Comparison of ENCODE assay signal across 9 cellular contexts in the genomic region with DNA sequence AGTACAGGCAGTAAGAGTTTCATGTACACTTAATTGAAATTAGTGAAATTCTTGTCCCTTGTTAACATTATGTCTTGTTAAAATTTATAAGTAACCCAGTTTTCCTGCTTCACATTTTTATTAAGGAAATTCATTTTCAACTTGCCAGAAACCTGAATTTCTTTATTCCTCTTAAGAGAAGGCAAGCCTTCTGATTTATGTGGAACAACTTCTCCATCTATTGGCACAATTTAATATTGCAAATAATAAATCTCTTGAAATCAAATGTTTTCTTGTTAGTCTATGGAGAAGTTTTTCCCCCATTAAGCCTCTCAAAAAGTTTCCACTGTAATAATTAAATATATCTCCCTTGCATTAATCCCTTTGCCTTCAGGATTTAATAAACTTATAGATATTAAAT. TPM values are rescaled to one million over a fixed set of nuclear protein-coding genes. Genes with fewer than 3 reads are reported as not detected.
A peak's percentile ranks its signal among the peaks of the same experiment; 100 is the strongest.
DNase-seq lines count a peak whose midpoint lies in the region; ATAC-seq and TF ChIP-seq lines count a peak whose summit lies in the region.
"Had no signal": no experiment of that assay in that cellular context is flagged by ENCODE, and none has a peak within 500 bp of the region (broad histone marks: within the 10 kb centered on the region; RNA-seq: fewer than 3 reads in every experiment).

No MANE protein-coding gene starts in this region.

- H3F3A ChIP-seq in OCI-LY1 (ENCODE audit: insufficient read depth, low read length) = no peaks in the 10 kb centered on the region

- ATAC-seq in HG03280 (IDR thresholded peaks at IDR 0.05; ENCODE audit: unreplicated experiment) = no peak

- TF ChIP-seq POLR2A in thyroid gland (IDR thresholded peaks at IDR 0.05) = no peak

- no peaks in the 10 kb centered on the region for H3K9me2 ChIP-seq in OCI-LY1 (ENCODE audit: low read depth, low read length)

- no peak overlapping the region for H3K9ac ChIP-seq in OCI-LY1 (ENCODE audit: low read length)

- intact Hi-C loops in thyroid gland (cut with DNase I) = no loop called here

- H3K27me3 ChIP-seq in OCI-LY1 (ENCODE audit: insufficient read depth, low read length) = no peaks in the 10 kb centered on the region
- H3K27me3 ChIP-seq in thyroid gland = no peaks in the 10 kb centered on the region

- H2AFZ ChIP-seq in OCI-LY1 (ENCODE audit: low read length) = no peak overlapping the region

- H3K9me3 ChIP-seq in OCI-LY1 (ENCODE audit: low read length) = no peaks in the 10 kb centered on the region
- H3K9me3 ChIP-seq in thyroid gland = no peaks in the 10 kb centered on the region

- H3K79me2 ChIP-seq in OCI-LY1 (ENCODE audit: insufficient read depth, low read length) = no peaks in the 10 kb centered on the region

- no peaks in the 10 kb centered on the region for H3K4me1 ChIP-seq in OCI-LY1 (ENCODE audit: insufficient read depth, low read length, severe bottlenecking)
- H3K4me1 ChIP-seq in thyroid gland = no peaks in the 10 kb centered on the region

- peak; percentile 15 for DNase-seq in A172 (ENCODE audit: low spot score)
- DNase-seq in H4 (ENCODE audit: low spot score) = peak; percentile 11
- DNase-seq in fibroblast of peridontal ligament (ENCODE audit: extremely low read depth) = peak; percentile 50
- no peak for DNase-seq in NCI-H2196 (lab: John Stamatoyannopoulos, UW; ENCODE audit: unreplicated experiment)
- DNase-seq in stimulated activated CD4-positive, alpha-beta T cell treated with anti-CD3 and anti-CD28 coated beads, Interleukin-4, amount 100 ng/mL, for 4 hours = no peak
- no peak for DNase-seq in thyroid gland
- DNase-seq: NCI-H187 treated with DMSO at 0.1 percent for 48 hours had no signal

- H3K4me3 ChIP-seq in OCI-LY1 (ENCODE audit: low read depth, low read length, poor library complexity, severe bottlenecking) (no peak overlapping the region), thyroid gland (replicated peaks in 1 of 3) (no peak overlapping the region)

- no peaks in the 10 kb centered on the region for H4K20me1 ChIP-seq in OCI-LY1 (ENCODE audit: insufficient read depth, low read length)

- TF ChIP-seq CTCF in OCI-LY1 (IDR thresholded peaks at IDR 0.05; ENCODE audit: low read length) (peak; percentile 45; the same call in 1 of the 2 replicates), thyroid gland (IDR thresholded peaks at IDR 0.05) (peak in 1 of 6 experiments; percentile 21)

- H3K27ac ChIP-seq in OCI-LY1 (ENCODE audit: low read depth, low read length, poor library complexity, severe bottlenecking) (no peak overlapping the region), thyroid gland (no peak overlapping the region)

- no peak overlapping the region for H3K4me2 ChIP-seq in OCI-LY1 (ENCODE audit: low read length)

- H3K36me3 ChIP-seq in OCI-LY1 (ENCODE audit: insufficient read depth, low read length) = no peaks in the 10 kb centered on the region
- H3K36me3 ChIP-seq in thyroid gland = no peaks in the 10 kb centered on the region

RNA-seq across cellular contexts. Expression of a gene that starts 33.8 kb away (rescaled TPM):
- 55.9 and 56.6 TPM in 2 replicates for total RNA-seq in A172 (2014; rRNA removed; shearing (Covaris generic))
- total RNA-seq in H4 (2014; rRNA removed; shearing (Covaris generic)) = 20.9 and 25.5 TPM in 2 replicates
- 10 to 100 TPM; 44.6 to 57.6 (median 45.3) TPM for total RNA-seq in thyroid gland

Comparison
In these comparisons a context has a peak if more than half of its experiments do, and no peak if none do; other contexts are left out.
1. DNase-seq: peak in A172 (single experiment), H4 (single experiment) and fibroblast of peridontal ligament (single experiment); none in NCI-H2196 (single experiment), stimulated activated CD4-positive, alpha-beta T cell treated with anti-CD3 and anti-CD28 coated beads, Interleukin-4, amount 100 ng/mL, for 4 hours (0 of 2) and thyroid gland (0 of 2).